Comparison of ENCODE assay signal across 10 cellular contexts in genomic region chr2:38708900-38709321, GRCh38. TPM values are rescaled to one million over a fixed set of nuclear protein-coding genes. Genes with fewer than 3 reads are reported as not detected.
DNase-seq lines count a peak whose midpoint lies in the region; ATAC-seq and TF ChIP-seq lines count a peak whose summit lies in the region.
"Had no signal": no experiment of that assay in that cellular context is flagged by ENCODE, and none has a peak within 500 bp of the region (broad histone marks: within the 10 kb centered on the region; RNA-seq: fewer than 3 reads in every experiment).

No MANE protein-coding gene starts in this region.

- peak overlapping the region; percentile 96 for H3K27ac Mint-ChIP-seq in activated naive CD4-positive, alpha-beta T cell treated with anti-CD3 and anti-CD28 coated beads, Interleukin-2, amount 50 U/mL, for 24 hours
- H3K27ac Mint-ChIP-seq in WTC11 (peak overlapping the region; percentile 91), endodermal cell (peak overlapping the region; percentile 67)

- ATAC-seq in WTC11 (peak; percentile 66), GM18498 (IDR thresholded peaks at IDR 0.05; ENCODE audit: unreplicated experiment) (no peak)

- no peak for DNase-seq in activated naive CD4-positive, alpha-beta T cell treated with anti-CD3 and anti-CD28 coated beads, Interleukin-2, amount 50 U/mL, for 16 hours
- DNase-seq in WTC11 (ENCODE audit: low spot score) (no peak), endodermal cell (peak; percentile 63), erythroblast (lab: John Stamatoyannopoulos, UW) (no peak), DMS79 treated with DMSO at 0.1 percent for 48 hours (lab: John Stamatoyannopoulos, UW) (no peak)
- DNase-seq: kidney glomerular epithelial cell, RPMI8226 had no signal

- no peak for TF ChIP-seq CTCF in WTC11 (IDR thresholded peaks at IDR 0.05)
- TF ChIP-seq CTCF in endodermal cell (conservative IDR thresholded peaks at IDR 0.05) = no peak

- H3K9me3 ChIP-seq in endodermal cell (ENCODE audit: control insufficient read depth, low read length) (no peaks in the 10 kb centered on the region), thymus (ENCODE audit: control insufficient read depth) (no peaks in the 10 kb centered on the region)

- H3K4me3 ChIP-seq in endodermal cell (ENCODE audit: low read length) (no peak overlapping the region), thymus (ENCODE audit: low read length) (no peak overlapping the region)

- no peak overlapping the region for H3K9ac ChIP-seq in endodermal cell (ENCODE audit: extremely low read depth, low read length, poor library complexity, severe bottlenecking)

- no peaks in the 10 kb centered on the region for H3K27me3 Mint-ChIP-seq in activated naive CD4-positive, alpha-beta T cell treated with anti-CD3 and anti-CD28 coated beads, Interleukin-2, amount 50 U/mL, for 24 hours
- H3K27me3 Mint-ChIP-seq in WTC11 (ENCODE audit: low read depth) = no peaks in the 10 kb centered on the region
- H3K27me3 Mint-ChIP-seq in endodermal cell (ENCODE audit: insufficient read depth) = no peaks in the 10 kb centered on the region

- peaks cover 12% of the 10 kb centered on the region for H3K36me3 Mint-ChIP-seq in activated naive CD4-positive, alpha-beta T cell treated with anti-CD3 and anti-CD28 coated beads, Interleukin-2, amount 50 U/mL, for 24 hours
- H3K36me3 Mint-ChIP-seq in WTC11 (peaks cover 8% of the 10 kb centered on the region), endodermal cell (ENCODE audit: low read depth) (peaks cover 15% of the 10 kb centered on the region)

- H3K4me3 Mint-ChIP-seq in activated naive CD4-positive, alpha-beta T cell treated with anti-CD3 and anti-CD28 coated beads, Interleukin-2, amount 50 U/mL, for 24 hours = peak overlapping the region; percentile 78
- H3K4me3 Mint-ChIP-seq in WTC11 (no peak overlapping the region), endodermal cell (no peak overlapping the region)

- no peak overlapping the region for H3K27ac ChIP-seq in endodermal cell (ENCODE audit: low read depth, low read length)
- peak overlapping the region; percentile 52 for H3K27ac ChIP-seq in thymus (ENCODE audit: low read depth)

- H3K4me1 Mint-ChIP-seq in activated naive CD4-positive, alpha-beta T cell treated with anti-CD3 and anti-CD28 coated beads, Interleukin-2, amount 50 U/mL, for 24 hours = peaks cover 54% of the 10 kb centered on the region
- H3K4me1 Mint-ChIP-seq in WTC11 (peaks cover 16% of the 10 kb centered on the region), endodermal cell (peaks cover 29% of the 10 kb centered on the region)

- POLR2A ChIA-PET in WTC11 (lab: Charles Lee) = no interaction called here

- H3K4me1 ChIP-seq in endodermal cell (ENCODE audit: control insufficient read depth, insufficient read depth, low read length) = peaks cover 4% of the 10 kb centered on the region
- peaks cover 9% of the 10 kb centered on the region for H3K4me1 ChIP-seq in thymus (ENCODE audit: control insufficient read depth, insufficient read depth, low read length)

- no peaks in the 10 kb centered on the region for H3K9me3 Mint-ChIP-seq in activated naive CD4-positive, alpha-beta T cell treated with anti-CD3 and anti-CD28 coated beads, Interleukin-2, amount 50 U/mL, for 24 hours
- peaks cover 5% of the 10 kb centered on the region for H3K9me3 Mint-ChIP-seq in WTC11
- H3K9me3 Mint-ChIP-seq in endodermal cell = peaks cover 2% of the 10 kb centered on the region

- H3K27me3 ChIP-seq in endodermal cell (ENCODE audit: control insufficient read depth, insufficient read depth, low read length, poor library complexity, severe bottlenecking) (no peaks in the 10 kb centered on the region), thymus (ENCODE audit: control insufficient read depth, insufficient read depth) (no peaks in the 10 kb centered on the region)

- TF ChIP-seq POLR2A in erythroblast (IDR thresholded peaks at IDR 0.05; ENCODE audit: low read length) = no peak

- no peaks in the 10 kb centered on the region for H3K36me3 ChIP-seq in endodermal cell (ENCODE audit: control insufficient read depth, insufficient read depth, low read length)
- H3K36me3 ChIP-seq in thymus (ENCODE audit: control insufficient read depth, insufficient read depth) = no peaks in the 10 kb centered on the region

- CTCF ChIA-PET in WTC11 (lab: Charles Lee) = interaction anchor here (0.9 to 1.7 kb wide), 6 partner anchors 89 to 173 kb away, joined by 3 to 14 read pairs (median 5); no protein-coding TSS in a partner anchor

- WGBS in endodermal cell (ENCODE audit: insufficient coverage in 1 of 2, insufficient read length in 1 of 2), 2 experiments = 85 to 90% methylated on average over 2 to 6 of the region's 6 CpGs
- WGBS in thymus = 93% methylated on average over 6 of the region's 6 CpGs

TF ChIP-seq in WTC11, 78 proteins besides CTCF, POLR2A, EP300 and RAD21:
- TF ChIP-seq ELF4 (CRISPR knock-in tag; IDR thresholded peaks at IDR 0.05; ENCODE audit: low read depth) (no peak), ZNF263 (CRISPR knock-in tag; IDR thresholded peaks at IDR 0.05; ENCODE audit: low read depth) (no peak), USF2 (CRISPR knock-in tag; IDR thresholded peaks at IDR 0.05) (no peak), ATF1 (CRISPR knock-in tag; IDR thresholded peaks at IDR 0.05) (no peak), SOX15 (CRISPR knock-in tag; IDR thresholded peaks at IDR 0.05) (no peak), ZNF138 (CRISPR knock-in tag; conservative IDR thresholded peaks at IDR 0.05) (no peak), IRF1 (CRISPR knock-in tag; IDR thresholded peaks at IDR 0.05) (no peak), HMGXB4 (CRISPR knock-in tag; IDR thresholded peaks at IDR 0.05) (no peak)
- TF ChIP-seq, protein P1, sequence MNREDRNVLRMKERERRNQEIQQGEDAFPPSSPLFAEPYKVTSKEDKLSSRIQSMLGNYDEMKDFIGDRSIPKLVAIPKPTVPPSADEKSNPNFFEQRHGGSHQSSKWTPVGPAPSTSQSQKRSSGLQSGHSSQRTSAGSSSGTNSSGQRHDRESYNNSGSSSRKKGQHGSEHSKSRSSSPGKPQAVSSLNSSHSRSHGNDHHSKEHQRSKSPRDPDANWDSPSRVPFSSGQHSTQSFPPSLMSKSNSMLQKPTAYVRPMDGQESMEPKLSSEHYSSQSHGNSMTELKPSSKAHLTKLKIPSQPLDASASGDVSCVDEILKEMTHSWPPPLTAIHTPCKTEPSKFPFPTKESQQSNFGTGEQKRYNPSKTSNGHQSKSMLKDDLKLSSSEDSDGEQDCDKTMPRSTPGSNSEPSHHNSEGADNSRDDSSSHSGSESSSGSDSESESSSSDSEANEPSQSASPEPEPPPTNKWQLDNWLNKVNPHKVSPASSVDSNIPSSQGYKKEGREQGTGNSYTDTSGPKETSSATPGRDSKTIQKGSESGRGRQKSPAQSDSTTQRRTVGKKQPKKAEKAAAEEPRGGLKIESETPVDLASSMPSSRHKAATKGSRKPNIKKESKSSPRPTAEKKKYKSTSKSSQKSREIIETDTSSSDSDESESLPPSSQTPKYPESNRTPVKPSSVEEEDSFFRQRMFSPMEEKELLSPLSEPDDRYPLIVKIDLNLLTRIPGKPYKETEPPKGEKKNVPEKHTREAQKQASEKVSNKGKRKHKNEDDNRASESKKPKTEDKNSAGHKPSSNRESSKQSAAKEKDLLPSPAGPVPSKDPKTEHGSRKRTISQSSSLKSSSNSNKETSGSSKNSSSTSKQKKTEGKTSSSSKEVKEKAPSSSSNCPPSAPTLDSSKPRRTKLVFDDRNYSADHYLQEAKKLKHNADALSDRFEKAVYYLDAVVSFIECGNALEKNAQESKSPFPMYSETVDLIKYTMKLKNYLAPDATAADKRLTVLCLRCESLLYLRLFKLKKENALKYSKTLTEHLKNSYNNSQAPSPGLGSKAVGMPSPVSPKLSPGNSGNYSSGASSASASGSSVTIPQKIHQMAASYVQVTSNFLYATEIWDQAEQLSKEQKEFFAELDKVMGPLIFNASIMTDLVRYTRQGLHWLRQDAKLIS (CRISPR knock-in tag; IDR thresholded peaks at IDR 0.05; ENCODE audit: borderline replicate concordance) = no peak
TF ChIP-seq in WTC11: peak in this region for 0.

RNA-seq across cellular contexts. Expression of gene SRSF7, which starts 42.2 kb away (rescaled TPM):
- total RNA-seq in WTC11 (2021) (299 to 349 TPM (median 342 TPM) in 3 replicates), endodermal cell (100 to 1,000 TPM; 306 to 332 TPM)
- 316 TPM for polyA plus RNA-seq in endodermal cell (2013, experiment 1 of 2)
- 312 TPM for polyA plus RNA-seq in endodermal cell (2013, experiment 2 of 2)
- 244 TPM for polyA plus RNA-seq in thymus

RNA-seq across cellular contexts. Expression of gene GALM, which starts 43.0 kb away (rescaled TPM):
- total RNA-seq in WTC11 (2021) (11.2 to 13.5 TPM (median 12.3 TPM) in 3 replicates), endodermal cell (10 to 100 TPM; 14.2 to 16.2 TPM)
- 9.3 TPM for polyA plus RNA-seq in endodermal cell (2013, experiment 1 of 2)
- 8.8 TPM for polyA plus RNA-seq in endodermal cell (2013, experiment 2 of 2)
- 10.0 TPM for polyA plus RNA-seq in thymus
